ENCODE assay signal across 9 cellular contexts in the genomic region with DNA sequence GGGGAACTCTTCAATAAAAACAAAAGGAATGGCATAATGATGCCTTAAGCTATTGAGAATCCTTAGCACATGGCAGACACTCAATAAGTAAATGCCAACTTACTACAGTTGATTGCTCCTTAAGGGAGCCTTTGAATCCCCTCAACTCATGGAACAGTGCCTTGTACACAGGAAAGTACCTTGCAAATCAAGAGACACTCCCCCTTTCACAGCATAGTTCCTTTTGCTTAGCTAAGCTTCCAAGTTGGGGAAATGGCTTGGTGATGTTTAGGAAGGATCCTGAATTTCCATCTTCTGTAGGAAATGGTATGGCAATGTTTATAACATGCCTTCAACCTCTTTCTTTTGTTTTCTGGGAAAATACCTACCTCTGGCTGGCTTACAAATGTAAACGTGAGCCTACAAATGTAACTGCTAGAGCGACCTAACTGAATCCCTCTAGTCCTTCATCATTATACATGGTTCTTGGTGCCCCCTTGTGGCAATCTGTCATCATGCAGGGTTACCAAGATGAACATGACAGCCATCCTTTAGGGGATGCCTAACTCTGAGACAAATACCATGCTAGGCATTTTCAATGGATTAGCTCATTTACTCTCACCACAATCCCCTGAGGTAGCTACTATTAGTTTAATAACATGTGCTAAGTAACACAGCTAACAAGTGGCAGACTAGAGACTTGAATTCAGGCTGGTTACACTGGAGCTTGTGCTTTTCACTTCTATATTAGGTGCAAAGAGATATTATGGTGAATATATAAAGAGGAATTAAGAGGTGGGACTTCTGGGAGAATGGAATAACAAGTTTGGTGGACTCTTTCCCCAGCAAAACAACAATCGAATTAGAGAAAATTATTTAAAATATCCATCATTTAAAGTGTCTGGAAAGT.
DNase-seq lines count a peak whose midpoint lies in the region; ATAC-seq and TF ChIP-seq lines count a peak whose summit lies in the region.
"Had no signal": no experiment of that assay in that cellular context is flagged by ENCODE, and none has a peak within 500 bp of the region (broad histone marks: within the 10 kb centered on the region; RNA-seq: fewer than 3 reads in every experiment).

No MANE protein-coding gene starts in this region.

- H2AFZ ChIP-seq in parathyroid adenoma: peak overlapping the region; percentile 23

- CTCF ChIA-PET in RWPE1 (lab: Yijun Ruan, JAX): interaction anchor here (0.5 to 1.9 kb wide), 13 partner anchors 14 to 1996 kb away, joined by 3 to 8 read pairs (median 4); no protein-coding TSS in a partner anchor

- ATAC-seq in activated T-helper 17 cell treated with anti-CD3 and anti-CD28 coated beads, Interleukin-2, amount 50 U/mL, for 72 hours (replicated peaks): peak; percentile 99

- no peak overlapping the region for H3K27ac ChIP-seq in RWPE1
- no peak overlapping the region for H3K27ac ChIP-seq in parathyroid adenoma
- no peak overlapping the region for H3K27ac ChIP-seq in uterus
- H3K27ac ChIP-seq: neutrophil had no signal

- H3K4me3 ChIP-seq in HAP-1: no peak overlapping the region
- no peak overlapping the region for H3K4me3 ChIP-seq in parathyroid adenoma (ENCODE audit: low read depth, low read length)
- no peak overlapping the region for H3K4me3 ChIP-seq in uterus

- H3K9me3 ChIP-seq in HAP-1 (no peaks in the 10 kb centered on the region), parathyroid adenoma (ENCODE audit: control insufficient read depth, low read length) (no peaks in the 10 kb centered on the region), uterus (no peaks in the 10 kb centered on the region)
- H3K9me3 ChIP-seq: neutrophil had no signal

- H3K9ac ChIP-seq in parathyroid adenoma: no peak overlapping the region

- H3K79me2 ChIP-seq in parathyroid adenoma: no peaks in the 10 kb centered on the region

- in situ Hi-C loops in HAP-1 (cut with MboI; ENCODE audit: low sequenced_read_pairs): loop anchor here (10.0 kb wide), 1 partner anchor 362 kb away; no protein-coding TSS in a partner anchor

- TF ChIP-seq CTCF in RWPE1 (conservative IDR thresholded peaks at IDR 0.05; ENCODE audit: low read depth): peak; percentile 87
- TF ChIP-seq CTCF in parathyroid adenoma (IDR thresholded peaks at IDR 0.05): peak; percentile 83
- peak; percentile 36 to 61 (median 54) for TF ChIP-seq CTCF in uterus (IDR thresholded peaks at IDR 0.05)

- H3K36me3 ChIP-seq in HAP-1 (replicated peaks): no peaks in the 10 kb centered on the region
- H3K36me3 ChIP-seq in parathyroid adenoma (ENCODE audit: control insufficient read depth, insufficient read depth, low read length): no peaks in the 10 kb centered on the region
- no peaks in the 10 kb centered on the region for H3K36me3 ChIP-seq in uterus
- H3K36me3 ChIP-seq: neutrophil had no signal

- peak; percentile 24 for DNase-seq in GM04504 (ENCODE audit: low read depth)
- DNase-seq in HAP-1 (ENCODE audit: low spot score in 2 of 2): peak; percentile 70 to 85
- peak; percentile 58 for DNase-seq in LoVo (ENCODE audit: low spot score)
- peak; percentile 79 for DNase-seq in RWPE1 (ENCODE audit: low spot score)
- DNase-seq in foreskin melanocyte: peak; percentile 53
- peak; percentile 40 to 57 for DNase-seq in uterus

- no peak overlapping the region for H3K4me3 Mint-ChIP-seq in activated T-helper 17 cell treated with anti-CD3 and anti-CD28 coated beads, Interleukin-2, amount 50 U/mL, for 72 hours

- no peak overlapping the region for H3K4me2 ChIP-seq in parathyroid adenoma (ENCODE audit: low read length)

- H3K27me3 ChIP-seq in HAP-1 (ENCODE audit: low read depth) (no peaks in the 10 kb centered on the region), parathyroid adenoma (ENCODE audit: control insufficient read depth, insufficient read depth, low read length) (no peaks in the 10 kb centered on the region), uterus (no peaks in the 10 kb centered on the region)
- H3K27me3 ChIP-seq: neutrophil had no signal

- H3K27ac Mint-ChIP-seq in activated T-helper 17 cell treated with anti-CD3 and anti-CD28 coated beads, Interleukin-2, amount 50 U/mL, for 72 hours: no peak overlapping the region

- no peaks in the 10 kb centered on the region for H3K4me1 ChIP-seq in HAP-1
- H3K4me1 ChIP-seq in parathyroid adenoma: no peaks in the 10 kb centered on the region
- H3K4me1 ChIP-seq in uterus: no peaks in the 10 kb centered on the region

- H3K4me1 Mint-ChIP-seq in activated T-helper 17 cell treated with anti-CD3 and anti-CD28 coated beads, Interleukin-2, amount 50 U/mL, for 72 hours: peaks cover 5% of the 10 kb centered on the region

- no peak for TF ChIP-seq POLR2A in uterus (IDR thresholded peaks at IDR 0.05)

- no peaks in the 10 kb centered on the region for H3K36me3 Mint-ChIP-seq in activated T-helper 17 cell treated with anti-CD3 and anti-CD28 coated beads, Interleukin-2, amount 50 U/mL, for 72 hours (ENCODE audit: low read depth)

- H3K27me3 Mint-ChIP-seq in activated T-helper 17 cell treated with anti-CD3 and anti-CD28 coated beads, Interleukin-2, amount 50 U/mL, for 72 hours: peaks cover 9% of the 10 kb centered on the region

- POLR2A ChIA-PET in RWPE1 (lab: Yijun Ruan, JAX; ENCODE audit: low non-redundant PET): no interaction called here

- H3K9me3 Mint-ChIP-seq in activated T-helper 17 cell treated with anti-CD3 and anti-CD28 coated beads, Interleukin-2, amount 50 U/mL, for 72 hours: peaks cover 8% of the 10 kb centered on the region

- intact Hi-C loops in uterus (cut with DNase I; ENCODE audit: low total_unique reads): no loop called here

Comparison
In these comparisons a context has a peak if more than half of its experiments do, and no peak if none do; other contexts are left out.
1. DNase-seq: peak in every context shown above with its lines; median percentile 79 in RWPE1; 78 in HAP-1; 58 in LoVo; 53 in foreskin melanocyte; 48 in uterus; 24 in GM04504.